2 cellular contexts compared by ENCODE assay signal in genomic region chr5:141355641-141356040, GRCh38.
TF ChIP-seq lines count a peak whose summit lies in the region.

No MANE protein-coding gene starts in this region.

TF ChIP-seq in liver, 16 proteins besides CTCF, POLR2A, EP300 and RAD21:
- TF ChIP-seq HNF4A (conservative IDR thresholded peaks at IDR 0.05): no peak
- TF ChIP-seq EGR1 (IDR thresholded peaks at IDR 0.05; ENCODE audit: low read depth in 2 of 2): no peak
- TF ChIP-seq RXRA (IDR thresholded peaks at IDR 0.05): no peak
- no peak for TF ChIP-seq HNF4G (IDR thresholded peaks at IDR 0.05)
- no peak for TF ChIP-seq FOXA2 (IDR thresholded peaks at IDR 0.05)
- no peak for TF ChIP-seq SP1 (IDR thresholded peaks at IDR 0.05)
- no peak for TF ChIP-seq NR2F2 (IDR thresholded peaks at IDR 0.05)
- TF ChIP-seq TAF1 (conservative IDR thresholded peaks at IDR 0.05): no peak
- TF ChIP-seq FOXA1 (IDR thresholded peaks at IDR 0.05): no peak
- TF ChIP-seq YY1 (IDR thresholded peaks at IDR 0.05): no peak
- TF ChIP-seq, protein P1, sequence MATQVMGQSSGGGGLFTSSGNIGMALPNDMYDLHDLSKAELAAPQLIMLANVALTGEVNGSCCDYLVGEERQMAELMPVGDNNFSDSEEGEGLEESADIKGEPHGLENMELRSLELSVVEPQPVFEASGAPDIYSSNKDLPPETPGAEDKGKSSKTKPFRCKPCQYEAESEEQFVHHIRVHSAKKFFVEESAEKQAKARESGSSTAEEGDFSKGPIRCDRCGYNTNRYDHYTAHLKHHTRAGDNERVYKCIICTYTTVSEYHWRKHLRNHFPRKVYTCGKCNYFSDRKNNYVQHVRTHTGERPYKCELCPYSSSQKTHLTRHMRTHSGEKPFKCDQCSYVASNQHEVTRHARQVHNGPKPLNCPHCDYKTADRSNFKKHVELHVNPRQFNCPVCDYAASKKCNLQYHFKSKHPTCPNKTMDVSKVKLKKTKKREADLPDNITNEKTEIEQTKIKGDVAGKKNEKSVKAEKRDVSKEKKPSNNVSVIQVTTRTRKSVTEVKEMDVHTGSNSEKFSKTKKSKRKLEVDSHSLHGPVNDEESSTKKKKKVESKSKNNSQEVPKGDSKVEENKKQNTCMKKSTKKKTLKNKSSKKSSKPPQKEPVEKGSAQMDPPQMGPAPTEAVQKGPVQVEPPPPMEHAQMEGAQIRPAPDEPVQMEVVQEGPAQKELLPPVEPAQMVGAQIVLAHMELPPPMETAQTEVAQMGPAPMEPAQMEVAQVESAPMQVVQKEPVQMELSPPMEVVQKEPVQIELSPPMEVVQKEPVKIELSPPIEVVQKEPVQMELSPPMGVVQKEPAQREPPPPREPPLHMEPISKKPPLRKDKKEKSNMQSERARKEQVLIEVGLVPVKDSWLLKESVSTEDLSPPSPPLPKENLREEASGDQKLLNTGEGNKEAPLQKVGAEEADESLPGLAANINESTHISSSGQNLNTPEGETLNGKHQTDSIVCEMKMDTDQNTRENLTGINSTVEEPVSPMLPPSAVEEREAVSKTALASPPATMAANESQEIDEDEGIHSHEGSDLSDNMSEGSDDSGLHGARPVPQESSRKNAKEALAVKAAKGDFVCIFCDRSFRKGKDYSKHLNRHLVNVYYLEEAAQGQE (IDR thresholded peaks at IDR 0.05): no peak
- no peak for TF ChIP-seq MAX (IDR thresholded peaks at IDR 0.05)
- no peak for TF ChIP-seq GABPA (IDR thresholded peaks at IDR 0.05 in 1 of 2, conservative IDR thresholded peaks at IDR 0.05 in 1 of 2)
- no peak for TF ChIP-seq ZBTB33 (IDR thresholded peaks at IDR 0.05)
- no peak for TF ChIP-seq JUND (IDR thresholded peaks at IDR 0.05)
- TF ChIP-seq, protein P2, sequence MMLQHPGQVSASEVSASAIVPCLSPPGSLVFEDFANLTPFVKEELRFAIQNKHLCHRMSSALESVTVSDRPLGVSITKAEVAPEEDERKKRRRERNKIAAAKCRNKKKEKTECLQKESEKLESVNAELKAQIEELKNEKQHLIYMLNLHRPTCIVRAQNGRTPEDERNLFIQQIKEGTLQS (IDR thresholded peaks at IDR 0.05): no peak

TF ChIP-seq in HepG2, 621 proteins besides CTCF, POLR2A, EP300 and RAD21:
- no peak for TF ChIP-seq ZBTB3 (CRISPR knock-in tag; IDR thresholded peaks at IDR 0.05; ENCODE audit: borderline replicate concordance, low read depth)
- no peak for TF ChIP-seq ZNF713 (CRISPR knock-in tag; IDR thresholded peaks at IDR 0.05)
- no peak for TF ChIP-seq SMYD3 (CRISPR knock-in tag; IDR thresholded peaks at IDR 0.05)
- no peak for TF ChIP-seq HOMEZ (CRISPR knock-in tag; IDR thresholded peaks at IDR 0.05; ENCODE audit: low read depth)
- TF ChIP-seq KMT2A (CRISPR knock-in tag; IDR thresholded peaks at IDR 0.05): no peak
